ENCODE assay signal across 10 cellular contexts in the genomic region with DNA sequence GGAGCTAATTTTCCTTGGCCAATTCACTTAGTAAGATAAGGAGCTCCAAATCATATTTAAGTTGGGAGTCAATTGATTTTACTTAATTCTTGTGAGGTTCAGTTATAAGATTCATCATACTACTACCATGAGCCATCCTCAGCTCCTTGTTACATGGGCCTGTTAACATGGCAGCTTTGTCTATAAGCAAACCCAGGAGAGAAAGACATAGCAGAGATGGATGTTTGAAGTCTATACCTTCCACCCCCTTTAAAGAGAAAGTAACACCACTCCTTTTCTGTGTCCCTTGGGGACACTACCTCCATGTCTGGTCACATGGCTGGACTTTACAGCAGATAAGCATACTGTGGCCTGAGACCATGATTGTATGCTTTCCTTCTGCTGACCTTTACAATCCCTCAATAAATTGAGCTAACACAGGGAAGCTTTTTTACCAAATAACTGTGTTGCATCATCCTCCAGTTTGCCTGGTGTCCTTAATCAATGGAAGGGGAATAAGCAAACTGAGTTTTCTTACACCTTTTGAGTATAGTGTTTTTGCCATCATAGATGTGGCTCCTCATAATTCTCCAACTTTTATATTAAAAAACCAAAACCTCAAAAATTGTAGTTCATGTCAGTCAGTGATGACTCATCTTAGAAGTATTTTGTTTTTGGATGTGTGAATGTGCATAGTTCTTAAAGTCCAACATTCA. TPM values are rescaled to one million over a fixed set of nuclear protein-coding genes. Genes with fewer than 3 reads are reported as not detected.
DNase-seq lines count a peak whose midpoint lies in the region; ATAC-seq, FAIRE-seq and TF ChIP-seq lines count a peak whose summit lies in the region.
"Had no signal": no experiment of that assay in that cellular context is flagged by ENCODE, and none has a peak within 500 bp of the region (broad histone marks: within the 10 kb centered on the region; RNA-seq: fewer than 3 reads in every experiment).

No MANE protein-coding gene starts in this region.

- H3K27ac Mint-ChIP-seq in CD14-positive monocyte (peak overlapping the region in 4 of 7 donors; percentile 30 to 65 (median 47)), astrocyte (ENCODE audit: unreplicated experiment) (peak overlapping the region; percentile 90)

- DNase-seq in CD14-positive monocyte (ENCODE audit: low spot score) (no peak), astrocyte (ENCODE audit: low read depth) (peak; percentile 78), mesenchymal stem cell (peak; percentile 41), NCI-H1048 (lab: John Stamatoyannopoulos, UW) (no peak), middle frontal gyrus (ENCODE audit: extremely low spot score, low spot score) (no peak), omental fat pad (ENCODE audit: low spot score) (no peak)
- DNase-seq: activated naive CD8-positive, alpha-beta T cell treated with anti-CD3 and anti-CD28 coated beads, Interleukin-2, amount 10 ng/mL, durations not matched to agents 7 days and 5 days; NCI-H510A had no signal

- no peaks in the 10 kb centered on the region for H3K9me3 ChIP-seq in HUES6 (ENCODE audit: control insufficient read depth, insufficient read depth, low read depth, low read length)
- peaks cover 13% of the 10 kb centered on the region for H3K9me3 ChIP-seq in astrocyte (ENCODE audit: insufficient read depth, low read depth, low read length)
- peaks cover 17% of the 10 kb centered on the region for H3K9me3 ChIP-seq in mesenchymal stem cell (ENCODE audit: control insufficient read depth, low read length)

- H3K18ac ChIP-seq in mesenchymal stem cell (ENCODE audit: low read depth in 1 of 2, low read length in 2 of 2) = no peak overlapping the region

- H3K4me1 ChIP-seq in HUES6 (ENCODE audit: control insufficient read depth, insufficient read depth, low read length) = peaks cover 32% of the 10 kb centered on the region
- peaks cover 49% of the 10 kb centered on the region for H3K4me1 ChIP-seq in astrocyte (ENCODE audit: insufficient read depth, low read length)
- H3K4me1 ChIP-seq in mesenchymal stem cell (ENCODE audit: control insufficient read depth, insufficient read depth, low read depth, low read length) = peaks cover 5% of the 10 kb centered on the region

- peaks cover 90% of the 10 kb centered on the region for H3K36me3 ChIP-seq in HUES6 (ENCODE audit: control insufficient read depth, insufficient read depth, low read length)
- peaks cover 89% of the 10 kb centered on the region for H3K36me3 ChIP-seq in astrocyte (ENCODE audit: insufficient read depth, low read length)
- peaks cover 62 to 96% of the 10 kb centered on the region in 2 experiments for H3K36me3 ChIP-seq in mesenchymal stem cell (ENCODE audit: control insufficient read depth in 1 of 2, insufficient read depth in 2 of 2, low read depth in 1 of 2, low read length in 2 of 2)

- H4K8ac ChIP-seq in mesenchymal stem cell (ENCODE audit: low read length) = no peak overlapping the region

- no peak overlapping the region for H2BK5ac ChIP-seq in mesenchymal stem cell (ENCODE audit: low read depth, low read length, poor library complexity, severe bottlenecking)

- no peak overlapping the region for H3K4me3 Mint-ChIP-seq in CD14-positive monocyte
- peak overlapping the region; percentile 99 for H3K4me3 Mint-ChIP-seq in astrocyte (ENCODE audit: unreplicated experiment)

- no peak overlapping the region for H2BK120ac ChIP-seq in mesenchymal stem cell (ENCODE audit: low read depth, low read length)

- H3K23ac ChIP-seq in mesenchymal stem cell (ENCODE audit: low read length in 2 of 2) = no peak overlapping the region

- H3K27me3 Mint-ChIP-seq in CD14-positive monocyte (ENCODE audit: low read depth in 3 of 3) = no peaks in the 10 kb centered on the region
- H3K27me3 Mint-ChIP-seq in astrocyte (ENCODE audit: low read depth, unreplicated experiment) = no peaks in the 10 kb centered on the region
- H3K27me3 Mint-ChIP-seq: activated naive CD8-positive, alpha-beta T cell treated with anti-CD3 and anti-CD28 coated beads, Interleukin-2, amount 10 ng/mL, durations not matched to agents 7 days and 5 days had no signal

- H4K91ac ChIP-seq in mesenchymal stem cell (ENCODE audit: low read length) = no peak overlapping the region

- H3K36me3 Mint-ChIP-seq in CD14-positive monocyte = peaks cover 81 to 100% of the 10 kb centered on the region in 2 donors
- H3K36me3 Mint-ChIP-seq in astrocyte (ENCODE audit: low read depth, unreplicated experiment) = peaks cover 54% of the 10 kb centered on the region

- H3K9ac ChIP-seq in HUES6 (ENCODE audit: low read length) (peak overlapping the region; percentile 7), astrocyte (ENCODE audit: low read length) (peak overlapping the region; percentile 2), mesenchymal stem cell (ENCODE audit: low read length) (peak overlapping the region; percentile 13)

- H3K4me2 ChIP-seq in astrocyte (ENCODE audit: low read length) (peak overlapping the region; percentile 91), mesenchymal stem cell (ENCODE audit: low read length, poor library complexity, severe bottlenecking) (no peak overlapping the region)

- H3K14ac ChIP-seq in mesenchymal stem cell (ENCODE audit: low read length in 2 of 2) = no peak overlapping the region

- ATAC-seq in GM21619 (IDR thresholded peaks at IDR 0.05; ENCODE audit: unreplicated experiment) (no peak), omental fat pad (ENCODE audit: low FRiP score) (no peak)

- H2BK15ac ChIP-seq in mesenchymal stem cell (ENCODE audit: low read depth, poor library complexity, severe bottlenecking) = no peak overlapping the region

- no peak overlapping the region for H2AK5ac ChIP-seq in mesenchymal stem cell (ENCODE audit: low read length, severe bottlenecking)

- H3K4ac ChIP-seq in mesenchymal stem cell (ENCODE audit: low read depth in 1 of 2, low read length in 2 of 2) = no peak overlapping the region

- intact Hi-C loops in CD14-positive monocyte (cut with micrococcal nuclease) = no loop called here

- FAIRE-seq in astrocyte (lab: Jason Lieb, UNC) = no peak

- H2BK12ac ChIP-seq in mesenchymal stem cell (ENCODE audit: low read length in 2 of 2) = no peak overlapping the region

- no peaks in the 10 kb centered on the region for H3K79me1 ChIP-seq in mesenchymal stem cell (replicated peaks; ENCODE audit: low read length, poor library complexity, severe bottlenecking)

- no peaks in the 10 kb centered on the region for H3K27me3 ChIP-seq in HUES6 (ENCODE audit: control insufficient read depth, insufficient read depth, low read length)
- H3K27me3 ChIP-seq in astrocyte (ENCODE audit: insufficient read depth, low read length) = no peaks in the 10 kb centered on the region
- no peaks in the 10 kb centered on the region for H3K27me3 ChIP-seq in mesenchymal stem cell (ENCODE audit: control insufficient read depth in 1 of 2, insufficient read depth in 1 of 2, low read length in 2 of 2)

- H3K27ac ChIP-seq in HUES6 (ENCODE audit: low read depth, low read length) (peak overlapping the region; percentile 58), astrocyte (ENCODE audit: low read depth, low read length) (peak overlapping the region; percentile 35), mesenchymal stem cell (ENCODE audit: low read length, poor library complexity, severe bottlenecking) (peak overlapping the region; percentile 61)

- peaks cover 44 to 53% (median 49%) of the 10 kb centered on the region in 7 donors for H3K9me3 Mint-ChIP-seq in CD14-positive monocyte
- H3K9me3 Mint-ChIP-seq in astrocyte (ENCODE audit: unreplicated experiment) = peaks cover 6% of the 10 kb centered on the region

- H4K20me1 ChIP-seq in astrocyte (ENCODE audit: insufficient read depth, low read length) = peaks cover 99% of the 10 kb centered on the region

- H3K4me1 Mint-ChIP-seq in CD14-positive monocyte (peaks cover 8% of the 10 kb centered on the region), astrocyte (ENCODE audit: low read depth, unreplicated experiment) (peaks cover 68% of the 10 kb centered on the region)

- peaks cover 53% of the 10 kb centered on the region for H3K79me2 ChIP-seq in astrocyte (ENCODE audit: insufficient read depth, low read length)

- no peak overlapping the region for H3K4me3 ChIP-seq in HUES6 (ENCODE audit: low read depth, low read length)
- H3K4me3 ChIP-seq in astrocyte (ENCODE audit: insufficient read depth, low read depth, low read length) = peak overlapping the region; percentile 12
- H3K4me3 ChIP-seq in mesenchymal stem cell (ENCODE audit: insufficient read depth in 1 of 2, low read depth in 1 of 2, low read length in 2 of 2) = peak overlapping the region in 1 of 2 experiments; percentile 5

- H2AFZ ChIP-seq in astrocyte (ENCODE audit: low read depth, low read length) (no peak overlapping the region), mesenchymal stem cell (ENCODE audit: low read depth, low read length) (no peak overlapping the region)

- no peak for TF ChIP-seq CTCF in CD14-positive monocyte (IDR thresholded peaks at IDR 0.05)
- TF ChIP-seq CTCF in astrocyte (IDR thresholded peaks at IDR 0.05; ENCODE audit: insufficient read depth, low read depth, low read length) = no peak
- TF ChIP-seq CTCF in omental fat pad (IDR thresholded peaks at IDR 0.05) = no peak

RNA-seq across cellular contexts. Expression of a gene that starts 9.8 kb away (rescaled TPM):
- 10 to 100 TPM; 11.4 to 23.2 TPM for polyA plus RNA-seq in CD14-positive monocyte
- total RNA-seq in astrocyte (77.0 and 77.4 TPM in 2 replicates), omental fat pad (100 to 1,000 TPM in 1 of 4 donors, 10 to 100 TPM in 3; 40.5 to 106 (median 54.8) TPM)
- 13.4 TPM for polyA plus RNA-seq in mesenchymal stem cell (2013, experiment 1 of 2)
- polyA plus RNA-seq in mesenchymal stem cell (2013, experiment 2 of 2) = 12.3 TPM

Comparison
In these comparisons a context has a peak if more than half of its experiments do, and no peak if none do; other contexts are left out.
1. DNase-seq: peak in astrocyte (single experiment) and mesenchymal stem cell (single experiment); none in CD14-positive monocyte (single experiment), NCI-H1048 (single experiment), middle frontal gyrus (single experiment) and omental fat pad (single experiment).
2. Peak in every context shown above with its lines, with median percentiles within 50 percentile points of each other: H3K27ac ChIP-seq and H3K9ac ChIP-seq.